ENCODE assay signal across 23 cellular contexts in the genomic region with DNA sequence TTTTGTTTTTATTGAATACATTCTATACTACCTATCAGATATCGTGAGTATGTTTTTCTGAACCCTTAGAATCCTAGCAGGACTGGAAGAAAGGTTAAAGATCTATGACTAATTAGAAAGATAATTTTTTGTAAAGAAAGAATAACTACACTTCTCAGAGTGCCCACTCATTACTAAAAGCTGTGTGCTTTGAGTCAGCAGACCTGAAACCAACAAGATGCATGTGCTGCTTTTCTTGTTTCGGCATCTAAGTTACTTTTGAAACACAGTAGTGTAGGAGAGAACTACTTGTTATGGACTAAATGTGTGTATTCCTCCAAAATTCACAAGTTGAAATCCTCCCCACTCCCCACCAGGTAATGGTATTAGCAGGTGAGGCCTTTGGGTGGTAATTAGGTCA.
DNase-seq lines count a peak whose midpoint lies in the region; ATAC-seq and TF ChIP-seq lines count a peak whose summit lies in the region.
"Had no signal": no experiment of that assay in that cellular context is flagged by ENCODE, and none has a peak within 500 bp of the region (broad histone marks: within the 10 kb centered on the region; RNA-seq: fewer than 3 reads in every experiment).

No MANE protein-coding gene starts in this region.

- peak overlapping the region; percentile 29; the same call in 1 of the 2 replicates for H2AFZ ChIP-seq in GM23338

- no peaks in the 10 kb centered on the region for H3K36me3 ChIP-seq in GM23338 (ENCODE audit: insufficient read depth)
- H3K36me3 ChIP-seq: BLaER1 treated with 17β-estradiol and CSF1 and Interleukin-3, amounts not matched to agents 10 nM and 100 nM had no signal

- no peak overlapping the region for H3K27ac Mint-ChIP-seq in GM23338
- H3K27ac Mint-ChIP-seq: B cell; CD4-positive, alpha-beta T cell; CD8-positive, alpha-beta T cell had no signal

- H3K9me3 Mint-ChIP-seq in GM23338, result no peaks in the 10 kb centered on the region

- no peak for TF ChIP-seq CTCF in GM23338 (conservative IDR thresholded peaks at IDR 0.05; ENCODE audit: low read depth in 2 of 2)

- H3K79me2 ChIP-seq in GM23338 (replicated peaks; ENCODE audit: insufficient read depth), result no peaks in the 10 kb centered on the region

- H4K20me1 ChIP-seq in GM23338 (replicated peaks; ENCODE audit: insufficient read depth), result no peaks in the 10 kb centered on the region
- H4K20me1 ChIP-seq: BLaER1 treated with 17β-estradiol and CSF1 and Interleukin-3, amounts not matched to agents 10 nM and 100 nM had no signal

- no peaks in the 10 kb centered on the region for H3K27me3 Mint-ChIP-seq in GM23338 (ENCODE audit: insufficient read depth, low read depth, poor library complexity)
- H3K27me3 Mint-ChIP-seq: B cell; CD4-positive, alpha-beta T cell had no signal

- no peak overlapping the region for H3K4me3 Mint-ChIP-seq in GM23338
- H3K4me3 Mint-ChIP-seq: B cell; CD4-positive, alpha-beta T cell; CD8-positive, alpha-beta T cell had no signal

- H3K4me1 Mint-ChIP-seq in GM23338, result peaks cover 23% of the 10 kb centered on the region
- H3K4me1 Mint-ChIP-seq: B cell had no signal

- H3K9me2 ChIP-seq in GM23338 (ENCODE audit: insufficient read depth), result no peaks in the 10 kb centered on the region

- no peak for ATAC-seq in GM23338
- peak; percentile 60 for ATAC-seq in HG02885 (IDR thresholded peaks at IDR 0.05; ENCODE audit: poor library complexity, unreplicated experiment)
- peak; percentile 54 for ATAC-seq in HG03520 (IDR thresholded peaks at IDR 0.05; ENCODE audit: unreplicated experiment)
- ATAC-seq in HG03565 (IDR thresholded peaks at IDR 0.05; ENCODE audit: unreplicated experiment), result no peak
- ATAC-seq: A549; CD8-positive, alpha-beta T cell; GM12878 had no signal

- DNase-seq in GM23338 (ENCODE audit: low spot score) (no peak), DMS 273 treated with DMSO at 0.1 percent for 48 hours (lab: John Stamatoyannopoulos, UW) (no peak), midbrain (lab: John Stamatoyannopoulos, UW) (no peak)
- DNase-seq: AML-193; Caco-2; Calu3; CD4-positive, alpha-beta T cell; CD8-positive, alpha-beta T cell; DMS153; DMS53; DMS79; DND-41; EL; GDM1 had no signal

- H3K4me2 ChIP-seq in GM23338, result no peak overlapping the region
- H3K4me2 ChIP-seq: A549; BLaER1 treated with 17β-estradiol and CSF1 and Interleukin-3, amounts not matched to agents 10 nM and 100 nM had no signal

- H3K36me3 Mint-ChIP-seq in GM23338 (ENCODE audit: low read depth), result no peaks in the 10 kb centered on the region
- H3K36me3 Mint-ChIP-seq: CD8-positive, alpha-beta T cell had no signal

- no peak overlapping the region for H3K27ac ChIP-seq in GM23338 (ENCODE audit: low read depth)
- H3K27ac ChIP-seq: 22Rv1; A549; BLaER1 treated with 17β-estradiol and CSF1 and Interleukin-3, amounts not matched to agents 10 nM and 100 nM; C4-2B had no signal

- peaks cover 12% of the 10 kb centered on the region for H3K4me1 ChIP-seq in GM23338 (ENCODE audit: insufficient read depth)
- H3K4me1 ChIP-seq: A549; BLaER1 treated with 17β-estradiol and CSF1 and Interleukin-3, amounts not matched to agents 10 nM and 100 nM had no signal

- H3K27me3 ChIP-seq in GM23338 (ENCODE audit: insufficient read depth), result no peaks in the 10 kb centered on the region
- H3K27me3 ChIP-seq: BLaER1 treated with 17β-estradiol and CSF1 and Interleukin-3, amounts not matched to agents 10 nM and 100 nM had no signal

- no peak overlapping the region for H3K4me3 ChIP-seq in GM23338
- H3K4me3 ChIP-seq: A549; BLaER1 treated with 17β-estradiol and CSF1 and Interleukin-3, amounts not matched to agents 10 nM and 100 nM; GM12878 had no signal

- H3F3A ChIP-seq in GM23338 (replicated peaks; ENCODE audit: low read depth), result no peaks in the 10 kb centered on the region

TF ChIP-seq in GM23338, 12 proteins besides CTCF, POLR2A, EP300 and RAD21:
- TF ChIP-seq, protein P1, sequence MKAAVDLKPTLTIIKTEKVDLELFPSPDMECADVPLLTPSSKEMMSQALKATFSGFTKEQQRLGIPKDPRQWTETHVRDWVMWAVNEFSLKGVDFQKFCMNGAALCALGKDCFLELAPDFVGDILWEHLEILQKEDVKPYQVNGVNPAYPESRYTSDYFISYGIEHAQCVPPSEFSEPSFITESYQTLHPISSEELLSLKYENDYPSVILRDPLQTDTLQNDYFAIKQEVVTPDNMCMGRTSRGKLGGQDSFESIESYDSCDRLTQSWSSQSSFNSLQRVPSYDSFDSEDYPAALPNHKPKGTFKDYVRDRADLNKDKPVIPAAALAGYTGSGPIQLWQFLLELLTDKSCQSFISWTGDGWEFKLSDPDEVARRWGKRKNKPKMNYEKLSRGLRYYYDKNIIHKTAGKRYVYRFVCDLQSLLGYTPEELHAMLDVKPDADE (IDR thresholded peaks at IDR 0.05), result no peak
- no peak for TF ChIP-seq EZH2 (IDR thresholded peaks at IDR 0.05; ENCODE audit: low read depth, unreplicated experiment)
- no peak for TF ChIP-seq ZNF114 (CRISPR knock-in tag; IDR thresholded peaks at IDR 0.05)
- TF ChIP-seq, protein P2, sequence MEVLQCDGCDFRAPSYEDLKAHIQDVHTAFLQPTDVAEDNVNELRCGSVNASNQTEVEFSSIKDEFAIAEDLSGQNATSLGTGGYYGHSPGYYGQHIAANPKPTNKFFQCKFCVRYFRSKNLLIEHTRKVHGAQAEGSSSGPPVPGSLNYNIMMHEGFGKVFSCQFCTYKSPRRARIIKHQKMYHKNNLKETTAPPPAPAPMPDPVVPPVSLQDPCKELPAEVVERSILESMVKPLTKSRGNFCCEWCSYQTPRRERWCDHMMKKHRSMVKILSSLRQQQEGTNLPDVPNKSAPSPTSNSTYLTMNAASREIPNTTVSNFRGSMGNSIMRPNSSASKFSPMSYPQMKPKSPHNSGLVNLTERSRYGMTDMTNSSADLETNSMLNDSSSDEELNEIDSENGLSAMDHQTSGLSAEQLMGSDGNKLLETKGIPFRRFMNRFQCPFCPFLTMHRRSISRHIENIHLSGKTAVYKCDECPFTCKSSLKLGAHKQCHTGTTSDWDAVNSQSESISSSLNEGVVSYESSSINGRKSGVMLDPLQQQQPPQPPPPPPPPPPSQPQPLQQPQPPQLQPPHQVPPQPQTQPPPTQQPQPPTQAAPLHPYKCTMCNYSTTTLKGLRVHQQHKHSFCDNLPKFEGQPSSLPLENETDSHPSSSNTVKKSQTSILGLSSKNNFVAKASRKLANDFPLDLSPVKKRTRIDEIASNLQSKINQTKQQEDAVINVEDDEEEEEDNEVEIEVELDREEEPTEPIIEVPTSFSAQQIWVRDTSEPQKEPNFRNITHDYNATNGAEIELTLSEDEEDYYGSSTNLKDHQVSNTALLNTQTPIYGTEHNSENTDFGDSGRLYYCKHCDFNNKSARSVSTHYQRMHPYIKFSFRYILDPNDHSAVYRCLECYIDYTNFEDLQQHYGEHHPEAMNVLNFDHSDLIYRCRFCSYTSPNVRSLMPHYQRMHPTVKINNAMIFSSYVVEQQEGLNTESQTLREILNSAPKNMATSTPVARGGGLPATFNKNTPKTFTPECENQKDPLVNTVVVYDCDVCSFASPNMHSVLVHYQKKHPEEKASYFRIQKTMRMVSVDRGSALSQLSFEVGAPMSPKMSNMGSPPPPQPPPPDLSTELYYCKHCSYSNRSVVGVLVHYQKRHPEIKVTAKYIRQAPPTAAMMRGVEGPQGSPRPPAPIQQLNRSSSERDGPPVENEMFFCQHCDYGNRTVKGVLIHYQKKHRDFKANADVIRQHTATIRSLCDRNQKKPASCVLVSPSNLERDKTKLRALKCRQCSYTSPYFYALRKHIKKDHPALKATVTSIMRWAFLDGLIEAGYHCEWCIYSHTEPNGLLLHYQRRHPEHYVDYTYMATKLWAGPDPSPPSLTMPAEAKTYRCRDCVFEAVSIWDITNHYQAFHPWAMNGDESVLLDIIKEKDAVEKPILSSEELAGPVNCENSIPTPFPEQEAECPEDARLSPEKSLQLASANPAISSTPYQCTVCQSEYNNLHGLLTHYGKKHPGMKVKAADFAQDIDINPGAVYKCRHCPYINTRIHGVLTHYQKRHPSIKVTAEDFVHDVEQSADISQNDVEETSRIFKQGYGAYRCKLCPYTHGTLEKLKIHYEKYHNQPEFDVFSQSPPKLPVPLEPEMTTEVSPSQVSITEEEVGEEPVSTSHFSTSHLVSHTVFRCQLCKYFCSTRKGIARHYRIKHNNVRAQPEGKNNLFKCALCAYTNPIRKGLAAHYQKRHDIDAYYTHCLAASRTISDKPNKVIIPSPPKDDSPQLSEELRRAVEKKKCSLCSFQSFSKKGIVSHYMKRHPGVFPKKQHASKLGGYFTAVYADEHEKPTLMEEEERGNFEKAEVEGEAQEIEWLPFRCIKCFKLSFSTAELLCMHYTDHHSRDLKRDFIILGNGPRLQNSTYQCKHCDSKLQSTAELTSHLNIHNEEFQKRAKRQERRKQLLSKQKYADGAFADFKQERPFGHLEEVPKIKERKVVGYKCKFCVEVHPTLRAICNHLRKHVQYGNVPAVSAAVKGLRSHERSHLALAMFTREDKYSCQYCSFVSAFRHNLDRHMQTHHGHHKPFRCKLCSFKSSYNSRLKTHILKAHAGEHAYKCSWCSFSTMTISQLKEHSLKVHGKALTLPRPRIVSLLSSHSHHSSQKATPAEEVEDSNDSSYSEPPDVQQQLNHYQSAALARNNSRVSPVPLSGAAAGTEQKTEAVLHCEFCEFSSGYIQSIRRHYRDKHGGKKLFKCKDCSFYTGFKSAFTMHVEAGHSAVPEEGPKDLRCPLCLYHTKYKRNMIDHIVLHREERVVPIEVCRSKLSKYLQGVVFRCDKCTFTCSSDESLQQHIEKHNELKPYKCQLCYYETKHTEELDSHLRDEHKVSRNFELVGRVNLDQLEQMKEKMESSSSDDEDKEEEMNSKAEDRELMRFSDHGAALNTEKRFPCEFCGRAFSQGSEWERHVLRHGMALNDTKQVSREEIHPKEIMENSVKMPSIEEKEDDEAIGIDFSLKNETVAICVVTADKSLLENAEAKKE (CRISPR knock-in tag; IDR thresholded peaks at IDR 0.05), result no peak
- TF ChIP-seq ZNF331 (CRISPR knock-in tag; IDR thresholded peaks at IDR 0.05; ENCODE audit: low read depth), result no peak
- no peak for TF ChIP-seq JUNB (IDR thresholded peaks at IDR 0.05; ENCODE audit: unreplicated experiment)
- TF ChIP-seq CREB1 (CRISPR knock-in tag; IDR thresholded peaks at IDR 0.05; ENCODE audit: low read depth), result no peak
- no peak for TF ChIP-seq NANOG (IDR thresholded peaks at IDR 0.05; ENCODE audit: borderline replicate concordance)
- no peak for TF ChIP-seq EZH2phosphoT487 (IDR thresholded peaks at IDR 0.05; ENCODE audit: unreplicated experiment)

Comparison
In these comparisons a context has a peak if more than half of its experiments do, and no peak if none do; other contexts are left out.
1. ATAC-seq: peak in HG02885 (single experiment) and HG03520 (single experiment); none in GM23338 (single experiment) and HG03565 (single experiment).